Comparison of ENCODE assay signal across 13 cellular contexts in the genomic region with DNA sequence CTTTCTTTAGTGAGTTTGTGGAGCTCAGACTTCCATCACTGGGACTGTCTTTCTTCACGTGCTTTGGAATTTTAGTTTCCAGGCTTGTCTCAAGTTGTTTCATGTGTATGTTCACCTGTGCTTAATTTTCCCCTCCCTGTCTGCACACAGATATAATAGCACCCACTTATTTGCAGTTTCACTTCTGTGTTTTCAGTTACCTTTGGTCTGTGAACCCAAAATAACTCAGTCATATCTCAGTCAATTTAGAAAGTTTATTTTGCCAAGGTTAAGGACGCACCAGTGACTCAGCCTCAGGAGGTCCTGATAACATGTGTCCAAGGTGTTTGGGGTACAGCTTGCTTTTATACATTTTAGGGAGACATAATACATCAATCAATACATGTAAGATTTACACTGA.
DNase-seq lines count a peak whose midpoint lies in the region; ATAC-seq and TF ChIP-seq lines count a peak whose summit lies in the region.
"Had no signal": no experiment of that assay in that cellular context is flagged by ENCODE, and none has a peak within 500 bp of the region (broad histone marks: within the 10 kb centered on the region; RNA-seq: fewer than 3 reads in every experiment).

No MANE protein-coding gene starts in this region.

- no peak for DNase-seq in mucosa of descending colon
- DNase-seq in cortex of kidney (lab: John Stamatoyannopoulos, UW), result no peak
- no peak for DNase-seq in posterior vena cava (ENCODE audit: low spot score)
- DNase-seq in activated naive CD4-positive, alpha-beta T cell treated with anti-CD3 and anti-CD28 coated beads, Interleukin-2, amount 50 U/mL, for 16 hours, result no peak
- no peak for DNase-seq in H4 (ENCODE audit: low spot score)
- DNase-seq: Calu3, esophagus squamous epithelium, MG63, NCI-H82, occipital lobe had no signal

- intact Hi-C loops in mucosa of descending colon (cut with DNase I, micrococcal nuclease) (no loop called here), posterior vena cava (cut with DNase I) (no loop called here)

- H3K9me3 ChIP-seq in mucosa of descending colon, result no peaks in the 10 kb centered on the region
- H3K9me3 ChIP-seq: esophagus squamous epithelium, MG63 had no signal

- H3K4me3 ChIP-seq in mucosa of descending colon, result no peak overlapping the region
- H3K4me3 ChIP-seq: esophagus squamous epithelium, MG63 had no signal

- no peaks in the 10 kb centered on the region for H3K36me3 ChIP-seq in mucosa of descending colon (ENCODE audit: low read depth)
- H3K36me3 ChIP-seq: esophagus squamous epithelium, MG63 had no signal

- TF ChIP-seq CTCF in mucosa of descending colon (IDR thresholded peaks at IDR 0.05), result no peak

- ATAC-seq in GM18873 (IDR thresholded peaks at IDR 0.05; ENCODE audit: low FRiP score, unreplicated experiment) (peak; percentile 61), GM21717 (IDR thresholded peaks at IDR 0.05; ENCODE audit: unreplicated experiment) (peak; percentile 59), HG03135 (IDR thresholded peaks at IDR 0.05; ENCODE audit: unreplicated experiment) (peak; percentile 73), mucosa of descending colon (peak; percentile 37)

- H3K4me1 ChIP-seq in mucosa of descending colon (ENCODE audit: low read depth), result no peaks in the 10 kb centered on the region
- H3K4me1 ChIP-seq: esophagus squamous epithelium had no signal
